In the genomic region with DNA sequence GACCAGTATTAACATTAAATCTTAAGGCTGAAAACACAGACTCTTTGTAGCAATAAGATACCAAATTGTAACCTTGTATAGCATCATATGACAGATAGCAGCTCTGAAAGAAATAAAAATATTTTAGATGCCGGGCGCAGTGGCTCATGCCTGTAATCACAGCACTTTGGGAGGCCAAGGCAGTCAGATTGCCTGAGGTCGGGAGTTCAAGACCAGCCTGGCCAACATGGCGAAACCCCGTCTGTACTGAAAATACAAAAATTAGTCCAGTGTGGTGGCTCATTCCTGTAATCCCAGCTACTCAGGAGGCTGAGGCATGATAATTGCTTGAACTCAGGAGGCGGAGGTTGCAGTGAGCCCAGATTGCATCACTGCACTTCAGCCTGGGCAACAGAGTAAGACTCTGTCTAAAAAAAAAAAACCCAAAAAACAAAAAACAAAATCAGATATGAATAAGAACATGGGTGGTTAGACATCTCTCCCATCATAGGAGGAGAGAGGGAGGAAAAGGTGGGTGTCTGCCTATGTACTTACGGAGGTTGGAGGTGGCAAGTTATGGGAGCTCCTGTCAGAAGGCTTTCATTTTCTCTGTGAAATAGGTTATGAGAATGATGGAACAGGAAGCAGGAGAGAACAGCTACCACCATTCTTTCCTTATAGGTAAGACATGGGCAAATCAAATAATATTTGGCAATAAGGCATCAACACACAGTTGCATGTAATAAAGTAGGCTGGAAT, we compare ENCODE assay signal across 21 cellular contexts. TPM values are rescaled to one million over a fixed set of nuclear protein-coding genes. Genes with fewer than 3 reads are reported as not detected.
DNase-seq lines count a peak whose midpoint lies in the region; ATAC-seq and TF ChIP-seq lines count a peak whose summit lies in the region.
"Had no signal": no experiment of that assay in that cellular context is flagged by ENCODE, and none has a peak within 500 bp of the region (broad histone marks: within the 10 kb centered on the region; RNA-seq: fewer than 3 reads in every experiment).

No MANE protein-coding gene starts in this region.

- H3K56ac ChIP-seq in IMR-90 (ENCODE audit: extremely low read depth, insufficient read depth, low read length), result no peak overlapping the region

- no peak overlapping the region for H3K4me2 ChIP-seq in IMR-90 (ENCODE audit: low read depth, low read length)
- H3K4me2 ChIP-seq: A549, BLaER1 had no signal

- H3K27ac ChIP-seq in IMR-90 (ENCODE audit: insufficient read depth, low read length), result no peak overlapping the region
- H3K27ac ChIP-seq in CD8-positive, alpha-beta T cell (ENCODE audit: low read depth, low read length), result no peak overlapping the region
- H3K27ac ChIP-seq: 22Rv1, A549, BLaER1, GM23248, HL-60 had no signal

- H4K8ac ChIP-seq in IMR-90 (ENCODE audit: low read depth in 2 of 2, low read length in 2 of 2), result peak overlapping the region in 1 of 2 experiments; percentile 49; a peak in 1 of 4 replicates

- CTCF ChIA-PET in IMR-90 (lab: Yijun Ruan, JAX), result no interaction called here
- CTCF ChIA-PET in CD8-positive, alpha-beta T cell (lab: Charles Lee), result no interaction called here

- POLR2A ChIA-PET in IMR-90 (lab: Charles Lee; ENCODE audit: unreplicated experiment), result no interaction called here
- POLR2A ChIA-PET in CD8-positive, alpha-beta T cell (lab: Charles Lee), result no interaction called here

- H3K4me1 Mint-ChIP-seq in mesothelial cell of epicardium, result peaks cover 21% of the 10 kb centered on the region
- no peaks in the 10 kb centered on the region for H3K4me1 Mint-ChIP-seq in CD8-positive, alpha-beta T cell (ENCODE audit: low read depth)
- H3K4me1 Mint-ChIP-seq: CD8-positive, alpha-beta memory T cell had no signal

- H3K23ac ChIP-seq in IMR-90 (ENCODE audit: low read depth, low read length), result no peak overlapping the region

- BruUV-seq in IMR-90 (replicated peaks; lab: Mats Ljungman, UMichigan), result no TSS peak

- H2BK20ac ChIP-seq in IMR-90 (ENCODE audit: low read depth, low read length), result peak overlapping the region; percentile 82

- 89% methylated on average over 5 of the region's 7 CpGs; no CpG with 5 or more reads in 1 of the 2 experiments for WGBS in IMR-90 (ENCODE audit: extremely low coverage in 2 of 2, insufficient read length in 1 of 2), 2 experiments

- dilution Hi-C loops in IMR-90 (cut with HindIII; ENCODE audit: low sequenced_read_pairs, unreplicated experiment), result no loop called here

- peaks cover 0 to 12% of the 10 kb centered on the region in 2 experiments; a peak in 3 of 4 replicates for H3K79me1 ChIP-seq in IMR-90 (ENCODE audit: low read depth in 1 of 2, low read length in 2 of 2)

- ATAC-seq in IMR-90 (ENCODE audit: low read depth) (no peak), GM18502 (IDR thresholded peaks at IDR 0.05; ENCODE audit: poor library complexity, unreplicated experiment) (no peak)
- no peak for ATAC-seq in CD8-positive, alpha-beta T cell
- ATAC-seq: A549 had no signal

- H3K4me3 Mint-ChIP-seq in mesothelial cell of epicardium, result no peak overlapping the region
- no peak overlapping the region for H3K4me3 Mint-ChIP-seq in CD8-positive, alpha-beta T cell
- H3K4me3 Mint-ChIP-seq: CD14-positive monocyte; CD8-positive, alpha-beta memory T cell had no signal

- peak overlapping the region; percentile 76; the same call in 1 of the 2 replicates for H4K5ac ChIP-seq in IMR-90 (ENCODE audit: low read depth, low read length)

- no peak overlapping the region for H3K9ac ChIP-seq in IMR-90 (ENCODE audit: low read depth, low read length)
- H3K9ac ChIP-seq: BLaER1, GM23248 had no signal

- TF ChIP-seq CTCF in IMR-90 (conservative IDR thresholded peaks at IDR 0.05; ENCODE audit: low read depth, low read length) (no peak), mesothelial cell of epicardium (IDR thresholded peaks at IDR 0.05; ENCODE audit: unreplicated experiment) (no peak)
- TF ChIP-seq CTCF in CD8-positive, alpha-beta T cell (IDR thresholded peaks at IDR 0.05), result no peak

- H2BK15ac ChIP-seq in IMR-90 (ENCODE audit: low read depth, low read length), result peak overlapping the region; percentile 76; the same call in 1 of the 3 replicates

- peaks cover 7% of the 10 kb centered on the region for H3K4me1 ChIP-seq in IMR-90 (ENCODE audit: control insufficient read depth, insufficient read depth, low read length)
- no peaks in the 10 kb centered on the region for H3K4me1 ChIP-seq in CD8-positive, alpha-beta T cell (ENCODE audit: insufficient read depth, low read length)
- H3K4me1 ChIP-seq: A549, BLaER1 had no signal

- peak overlapping the region; percentile 88 for H3K27ac Mint-ChIP-seq in mesothelial cell of epicardium
- H3K27ac Mint-ChIP-seq in CD8-positive, alpha-beta T cell, result no peak overlapping the region
- H3K27ac Mint-ChIP-seq: CD14-positive monocyte; CD8-positive, alpha-beta memory T cell had no signal

- no peaks in the 10 kb centered on the region; the same call in 1 of the 2 replicates for H4K20me1 ChIP-seq in IMR-90 (ENCODE audit: insufficient read depth, low read length)
- H4K20me1 ChIP-seq: BLaER1 had no signal

- intact Hi-C loops in IMR-90 (cut with micrococcal nuclease), result no loop called here
- intact Hi-C loops in CD8-positive, alpha-beta T cell (cut with DNase I, micrococcal nuclease), result no loop called here

- H4K91ac ChIP-seq in IMR-90 (ENCODE audit: insufficient read depth, low read depth, low read length), result peak overlapping the region; percentile 66

- H3K4ac ChIP-seq in IMR-90 (ENCODE audit: low read depth, low read length), result peak overlapping the region; percentile 30; the same call in 1 of the 2 replicates

- H2AK5ac ChIP-seq in IMR-90 (ENCODE audit: low read depth, low read length), result no peak overlapping the region; the same call in 1 of the 2 replicates

- H3K36me3 Mint-ChIP-seq in mesothelial cell of epicardium, result no peaks in the 10 kb centered on the region
- H3K36me3 Mint-ChIP-seq in CD8-positive, alpha-beta T cell, result no peaks in the 10 kb centered on the region
- H3K36me3 Mint-ChIP-seq: CD8-positive, alpha-beta memory T cell had no signal

- DNase-seq in EH (ENCODE audit: low read depth) (peak; percentile 17), IMR-90 (no peak), amniotic epithelial cell (ENCODE audit: low read depth) (peak; percentile 35), mesothelial cell of epicardium (ENCODE audit: low spot score in 2 of 2, unreplicated experiment in 2 of 2) (no peak), NCI-H146 (lab: John Stamatoyannopoulos, UW) (no peak), CD1c-positive myeloid dendritic cell (ENCODE audit: extremely low spot score) (no peak)
- no peak for DNase-seq in CD8-positive, alpha-beta T cell
- DNase-seq: CD8-positive, alpha-beta memory T cell; COR-L47; DMS 273 treated with DMSO at 0.1 percent for 48 hours; DMS53; DND-41; GM23248; KBM-7 had no signal

- peaks cover 3% of the 10 kb centered on the region for H3K27me3 Mint-ChIP-seq in mesothelial cell of epicardium (ENCODE audit: low read depth)
- peaks cover 5% of the 10 kb centered on the region for H3K27me3 Mint-ChIP-seq in CD8-positive, alpha-beta T cell (ENCODE audit: low read depth)

- no peak overlapping the region for H2BK5ac ChIP-seq in IMR-90 (ENCODE audit: low read depth, low read length, poor library complexity, severe bottlenecking)

- peak overlapping the region; percentile 60; the same call in 1 of the 2 replicates for H3K18ac ChIP-seq in IMR-90 (ENCODE audit: low read depth, low read length)

- H3K9me1 ChIP-seq in IMR-90 (ENCODE audit: insufficient read depth, low read length), result peaks cover 12% of the 10 kb centered on the region

- H3K36me3 ChIP-seq in IMR-90 (ENCODE audit: control insufficient read depth, insufficient read depth, low read length), result no peaks in the 10 kb centered on the region
- no peaks in the 10 kb centered on the region for H3K36me3 ChIP-seq in CD8-positive, alpha-beta T cell (ENCODE audit: insufficient read depth, low read length)
- H3K36me3 ChIP-seq: BLaER1 had no signal

- no peak overlapping the region for H2AFZ ChIP-seq in IMR-90 (replicated peaks; ENCODE audit: low read length, poor library complexity)
- H2AFZ ChIP-seq: GM23248 had no signal

- no peaks in the 10 kb centered on the region for H3K27me3 ChIP-seq in IMR-90 (ENCODE audit: control insufficient read depth, insufficient read depth, low read length)
- H3K27me3 ChIP-seq in CD8-positive, alpha-beta T cell (ENCODE audit: insufficient read depth, low read length), result no peaks in the 10 kb centered on the region

- H3K14ac ChIP-seq in IMR-90 (replicated peaks; ENCODE audit: low read depth, low read length), result no peak overlapping the region

- no peaks in the 10 kb centered on the region for H3K9me3 Mint-ChIP-seq in mesothelial cell of epicardium
- H3K9me3 Mint-ChIP-seq in CD8-positive, alpha-beta T cell, result no peaks in the 10 kb centered on the region
- H3K9me3 Mint-ChIP-seq: CD8-positive, alpha-beta memory T cell had no signal

- in situ Hi-C loops in IMR-90 (cut with MboI; ENCODE audit: low sequenced_read_pairs), result loop anchor here (10.0 kb wide), 1 partner anchor 217 kb away; no protein-coding TSS in a partner anchor

- H3K9me3 ChIP-seq in IMR-90 (ENCODE audit: control insufficient read depth, insufficient read depth, low read length), result no peaks in the 10 kb centered on the region
- no peaks in the 10 kb centered on the region for H3K9me3 ChIP-seq in CD8-positive, alpha-beta T cell (ENCODE audit: low read length)
- H3K9me3 ChIP-seq: A549, BLaER1 had no signal

- no peak overlapping the region for H3K4me3 ChIP-seq in IMR-90 (ENCODE audit: insufficient read depth, low read depth, low read length)
- no peak overlapping the region for H3K4me3 ChIP-seq in CD8-positive, alpha-beta T cell (ENCODE audit: low read depth, low read length)
- H3K4me3 ChIP-seq: A549, BLaER1, GM23248 had no signal

- H2BK120ac ChIP-seq in IMR-90 (ENCODE audit: low read depth, low read length), result peak overlapping the region; percentile 72

- no peak overlapping the region for H2AK9ac ChIP-seq in IMR-90 (replicated peaks; ENCODE audit: low read depth, low read length, poor library complexity)

- TF ChIP-seq RAD21 in IMR-90 (IDR thresholded peaks at IDR 0.05; ENCODE audit: low read length), result no peak

- TF ChIP-seq POLR2A in IMR-90 (IDR thresholded peaks at IDR 0.05; ENCODE audit: low read depth, low read length), result no peak

RNA-seq across cellular contexts. Expression of a gene that starts 7.6 kb away (rescaled TPM):
- total RNA-seq in IMR-90 (2012; rRNA removed) (14.7 and 18.8 TPM in 2 replicates), mesothelial cell of epicardium (55.0 to 63.5 TPM (median 58.6 TPM) in 3 replicates)
- 44.2 and 49.2 TPM in 2 replicates for polyA plus RNA-seq in IMR-90 (2012; rRNA removed)
- polyA plus RNA-seq in IMR-90 (2012; cell fraction: cytosol; rRNA removed), result 51.3 and 60.0 TPM in 2 replicates
- polyA plus RNA-seq in IMR-90 (2012; cell fraction: nucleus; rRNA removed; ENCODE audit: low replicate concordance), result 16.0 and 25.4 TPM in 2 replicates
- 1 to 10 TPM; 4.6 to 5.6 TPM for total RNA-seq in CD8-positive, alpha-beta T cell

RNA-seq across cellular contexts. Expression of a gene that starts 36.5 kb away (rescaled TPM):
- total RNA-seq in IMR-90 (2012; rRNA removed) (6.7 and 8.6 TPM in 2 replicates), mesothelial cell of epicardium (8.6 to 9.5 TPM (median 9.1 TPM) in 3 replicates)
- 3.6 and 3.7 TPM in 2 replicates for polyA plus RNA-seq in IMR-90 (2012; rRNA removed)
- polyA plus RNA-seq in IMR-90 (2012; cell fraction: cytosol; rRNA removed), result 2.2 and 2.5 TPM in 2 replicates
- 1.7 and 3.8 TPM in 2 replicates for polyA plus RNA-seq in IMR-90 (2012; cell fraction: nucleus; rRNA removed; ENCODE audit: low replicate concordance)
- 1 to 10 TPM; 2.2 to 2.7 TPM for total RNA-seq in CD8-positive, alpha-beta T cell

RNA-seq across cellular contexts. Expression of a gene that starts 55.7 kb away (rescaled TPM):
- total RNA-seq in IMR-90 (2012; rRNA removed) (not detected in 2 replicates), mesothelial cell of epicardium (not detected in 3 replicates)
- not detected in 2 replicates for polyA plus RNA-seq in IMR-90 (2012; rRNA removed)
- polyA plus RNA-seq in IMR-90 (2012; cell fraction: cytosol; rRNA removed), result not detected in 2 replicates
- not detected in 2 replicates for polyA plus RNA-seq in IMR-90 (2012; cell fraction: nucleus; rRNA removed; ENCODE audit: low replicate concordance)
- total RNA-seq in CD8-positive, alpha-beta T cell, result not detected
- total RNA-seq: CD8-positive, alpha-beta memory T cell; GM23248; HT1080 had no signal
- polyA plus RNA-seq: A549, CD14-positive monocyte, GM23248 had no signal

Comparison
In these comparisons a context has a peak if more than half of its experiments do, and no peak if none do; other contexts are left out.
1. DNase-seq: peak in EH (single experiment) and amniotic epithelial cell (single experiment); none in IMR-90 (single experiment), mesothelial cell of epicardium (0 of 2), CD8-positive, alpha-beta T cell (0 of 7), NCI-H146 (single experiment) and CD1c-positive myeloid dendritic cell (single experiment).